Comparison of ENCODE assay signal across 17 cellular contexts in the genomic region with DNA sequence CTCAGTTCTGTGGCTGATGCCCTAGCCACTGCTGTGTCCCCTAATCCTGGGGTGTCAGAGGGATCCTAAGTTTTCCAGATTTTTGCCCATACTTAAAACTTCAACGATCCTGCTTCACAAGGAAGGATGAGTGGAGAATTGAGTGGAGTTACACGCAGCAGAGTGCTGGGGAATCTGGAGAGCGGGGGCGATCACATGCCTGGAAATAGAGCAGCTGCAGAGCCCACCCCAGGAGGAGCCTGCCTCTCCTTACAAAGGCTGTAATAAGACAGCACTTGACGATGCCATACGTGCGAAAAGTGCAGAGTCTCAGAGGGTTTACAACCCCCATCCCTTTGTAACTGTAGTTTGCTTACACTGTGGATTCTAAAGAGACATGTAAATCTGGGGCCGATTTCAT. TPM values are rescaled to one million over a fixed set of nuclear protein-coding genes. Genes with fewer than 3 reads are reported as not detected.
DNase-seq lines count a peak whose midpoint lies in the region; ATAC-seq and TF ChIP-seq lines count a peak whose summit lies in the region.
"Had no signal": no experiment of that assay in that cellular context is flagged by ENCODE, and none has a peak within 500 bp of the region (broad histone marks: within the 10 kb centered on the region; RNA-seq: fewer than 3 reads in every experiment).

No MANE protein-coding gene starts in this region.

- H3K9me3 Mint-ChIP-seq in activated CD4-positive, alpha-beta T cell treated with anti-CD3 and anti-CD28 coated beads for 36 hours (ENCODE audit: low read depth): no peaks in the 10 kb centered on the region

- peak; percentile 37 for DNase-seq in Ammon's horn (ENCODE audit: low spot score)
- peak; percentile 65 for DNase-seq in NCI-H2227 treated with DMSO at 0.1 percent for 48 hours (lab: John Stamatoyannopoulos, UW)
- DNase-seq in Panc1 (ENCODE audit: low read depth, low spot score): no peak
- no peak for DNase-seq in cerebellar nuclear complex (lab: John Stamatoyannopoulos, UW)
- no peak for DNase-seq in T-helper 17 cell
- DNase-seq in activated CD4-positive, alpha-beta T cell treated with anti-CD3 and anti-CD28 coated beads for 36 hours: no peak
- DNase-seq: CD4-positive, alpha-beta memory T cell; GOT3; KBM-7; MV-4-11; NCI-H1417; NCI-H187 treated with DMSO at 0.1 percent for 48 hours; NCI-H748 treated with DMSO at 0.1 percent for 48 hours had no signal

- CTCF ChIA-PET in Panc1 (lab: Charles Lee): no interaction called here
- CTCF ChIA-PET in activated CD4-positive, alpha-beta T cell treated with anti-CD3 and anti-CD28 coated beads for 36 hours (lab: Charles Lee): no interaction called here

- H3K9me3 ChIP-seq in Panc1 (ENCODE audit: control insufficient read depth, insufficient read depth, low read depth, low read length) (no peaks in the 10 kb centered on the region), T-helper 17 cell (ENCODE audit: control insufficient read depth, low read length, poor library complexity, severe bottlenecking) (no peaks in the 10 kb centered on the region)
- H3K9me3 ChIP-seq: BLaER1, SJSA1 had no signal

- H3K36me3 ChIP-seq in Panc1 (ENCODE audit: control insufficient read depth, insufficient read depth, low read length): no peaks in the 10 kb centered on the region; the same call in none of the 2 replicates

- in situ Hi-C loops in Panc1 (cut with HindIII; ENCODE audit: low pct_unique_long_range_greater_than_20kb, low sequenced_read_pairs): no loop called here

- POLR2A ChIA-PET in Panc1 (lab: Charles Lee): interaction anchor here (0.6 kb wide), 1 partner anchor 42 kb away, joined by 6 read pairs; no protein-coding TSS in a partner anchor
- POLR2A ChIA-PET in activated CD4-positive, alpha-beta T cell treated with anti-CD3 and anti-CD28 coated beads for 36 hours (lab: Charles Lee): no interaction called here

- no peak overlapping the region for H3K27ac Mint-ChIP-seq in T-helper 17 cell
- H3K27ac Mint-ChIP-seq in activated CD4-positive, alpha-beta T cell treated with anti-CD3 and anti-CD28 coated beads for 36 hours: no peak overlapping the region
- H3K27ac Mint-ChIP-seq: CD4-positive, alpha-beta memory T cell had no signal

- no peak for TF ChIP-seq CTCF in Panc1 (IDR thresholded peaks at IDR 0.05)

- no peaks in the 10 kb centered on the region for H3K4me1 ChIP-seq in Panc1 (ENCODE audit: control insufficient read depth, insufficient read depth, low read length)

- H3K27ac ChIP-seq in Panc1 (ENCODE audit: low read length) (no peak overlapping the region), cingulate gyrus (ENCODE audit: low read depth, low read length) (peak overlapping the region; percentile 19)
- H3K27ac ChIP-seq: BLaER1, SJSA1 had no signal

- peaks cover 4% of the 10 kb centered on the region for H3K36me3 Mint-ChIP-seq in T-helper 17 cell (ENCODE audit: low read depth)
- H3K36me3 Mint-ChIP-seq in activated CD4-positive, alpha-beta T cell treated with anti-CD3 and anti-CD28 coated beads for 36 hours (ENCODE audit: low read depth): peaks cover 20% of the 10 kb centered on the region

- no peaks in the 10 kb centered on the region for H3K27me3 ChIP-seq in Panc1 (ENCODE audit: control insufficient read depth, insufficient read depth, low read length)
- H3K27me3 ChIP-seq: BLaER1, SJSA1 had no signal

- H3K27me3 Mint-ChIP-seq in T-helper 17 cell: no peaks in the 10 kb centered on the region
- H3K27me3 Mint-ChIP-seq in activated CD4-positive, alpha-beta T cell treated with anti-CD3 and anti-CD28 coated beads for 36 hours: no peaks in the 10 kb centered on the region
- H3K27me3 Mint-ChIP-seq: CD4-positive, alpha-beta memory T cell had no signal

- BruUV-seq in Panc1 (replicated peaks; lab: Mats Ljungman, UMichigan): TSS peak; percentile 77

- intact Hi-C loops in Panc1 (cut with micrococcal nuclease; ENCODE audit: unreplicated experiment): no loop called here
- intact Hi-C loops in activated CD4-positive, alpha-beta T cell treated with anti-CD3 and anti-CD28 coated beads for 36 hours (cut with DNase I, micrococcal nuclease): no loop called here

- no peak overlapping the region for H3K4me3 Mint-ChIP-seq in T-helper 17 cell
- no peak overlapping the region for H3K4me3 Mint-ChIP-seq in activated CD4-positive, alpha-beta T cell treated with anti-CD3 and anti-CD28 coated beads for 36 hours
- H3K4me3 Mint-ChIP-seq: CD4-positive, alpha-beta memory T cell had no signal

- peaks cover 2% of the 10 kb centered on the region for H3K4me1 Mint-ChIP-seq in T-helper 17 cell
- H3K4me1 Mint-ChIP-seq in activated CD4-positive, alpha-beta T cell treated with anti-CD3 and anti-CD28 coated beads for 36 hours: no peaks in the 10 kb centered on the region
- H3K4me1 Mint-ChIP-seq: CD4-positive, alpha-beta memory T cell had no signal

- ATAC-seq in Panc1: no peak
- no peak for ATAC-seq in HG03045 (IDR thresholded peaks at IDR 0.05; ENCODE audit: unreplicated experiment)
- ATAC-seq in T-helper 17 cell: no peak
- ATAC-seq in activated CD4-positive, alpha-beta T cell treated with anti-CD3 and anti-CD28 coated beads for 36 hours: no peak

- no peak overlapping the region for H3K4me3 ChIP-seq in Panc1 (ENCODE audit: low read depth in 2 of 2, low read length in 2 of 2)
- H3K4me3 ChIP-seq: BLaER1, SJSA1 had no signal

RNA-seq across cellular contexts. Expression of gene SUGP2, which starts 40.6 kb away (rescaled TPM):
- total RNA-seq in Panc1 (2021; ENCODE audit: unreplicated experiment) (112 TPM), T-helper 17 cell (100 to 1,000 TPM; 109 to 127 TPM)
- 60.6 TPM for polyA plus RNA-seq in Panc1 (2012; ENCODE audit: insufficient read length)
- 100 to 1,000 TPM in 1 of 2 experiments, 10 to 100 TPM in 1; 89.8 to 104 TPM for total RNA-seq in activated CD4-positive, alpha-beta T cell treated with anti-CD3 and anti-CD28 coated beads for 36 hours

RNA-seq across cellular contexts. Expression of gene ARMC6, which starts 40.7 kb away (rescaled TPM):
- total RNA-seq in Panc1 (2021; ENCODE audit: unreplicated experiment): 51.4 TPM
- 64.8 TPM for polyA plus RNA-seq in Panc1 (2012; ENCODE audit: insufficient read length)
- total RNA-seq in T-helper 17 cell: 10 to 100 TPM; 11.6 to 12.3 TPM
- 10 to 100 TPM; 33.0 to 40.8 TPM for total RNA-seq in activated CD4-positive, alpha-beta T cell treated with anti-CD3 and anti-CD28 coated beads for 36 hours

RNA-seq across cellular contexts. Expression of gene HOMER3, which starts 51.7 kb away (rescaled TPM):
- total RNA-seq in Panc1 (2021; ENCODE audit: unreplicated experiment) (58.9 TPM), T-helper 17 cell (1 to 10 TPM; 3.3 to 4.7 TPM)
- 61.8 TPM for polyA plus RNA-seq in Panc1 (2012; ENCODE audit: insufficient read length)
- under 1 TPM; 0.46 to 0.62 TPM for total RNA-seq in activated CD4-positive, alpha-beta T cell treated with anti-CD3 and anti-CD28 coated beads for 36 hours

Comparison
In these comparisons a context has a peak if more than half of its experiments do, and no peak if none do; other contexts are left out.
1. DNase-seq: peak in Ammon's horn (single experiment) and NCI-H2227 treated with DMSO at 0.1 percent for 48 hours (single experiment); none in Panc1 (single experiment), cerebellar nuclear complex (0 of 2), T-helper 17 cell (0 of 3) and activated CD4-positive, alpha-beta T cell treated with anti-CD3 and anti-CD28 coated beads for 36 hours (single experiment).
2. RNA of gene HOMER3, which starts 51.7 kb away (total RNA-seq): 58.9 TPM in Panc1 (single experiment); 3.3 to 4.7 TPM in T-helper 17 cell and 0.46 to 0.62 TPM in activated CD4-positive, alpha-beta T cell treated with anti-CD3 and anti-CD28 coated beads for 36 hours; every median in the first group is over 10 times any median in the second.